In the genomic region with DNA sequence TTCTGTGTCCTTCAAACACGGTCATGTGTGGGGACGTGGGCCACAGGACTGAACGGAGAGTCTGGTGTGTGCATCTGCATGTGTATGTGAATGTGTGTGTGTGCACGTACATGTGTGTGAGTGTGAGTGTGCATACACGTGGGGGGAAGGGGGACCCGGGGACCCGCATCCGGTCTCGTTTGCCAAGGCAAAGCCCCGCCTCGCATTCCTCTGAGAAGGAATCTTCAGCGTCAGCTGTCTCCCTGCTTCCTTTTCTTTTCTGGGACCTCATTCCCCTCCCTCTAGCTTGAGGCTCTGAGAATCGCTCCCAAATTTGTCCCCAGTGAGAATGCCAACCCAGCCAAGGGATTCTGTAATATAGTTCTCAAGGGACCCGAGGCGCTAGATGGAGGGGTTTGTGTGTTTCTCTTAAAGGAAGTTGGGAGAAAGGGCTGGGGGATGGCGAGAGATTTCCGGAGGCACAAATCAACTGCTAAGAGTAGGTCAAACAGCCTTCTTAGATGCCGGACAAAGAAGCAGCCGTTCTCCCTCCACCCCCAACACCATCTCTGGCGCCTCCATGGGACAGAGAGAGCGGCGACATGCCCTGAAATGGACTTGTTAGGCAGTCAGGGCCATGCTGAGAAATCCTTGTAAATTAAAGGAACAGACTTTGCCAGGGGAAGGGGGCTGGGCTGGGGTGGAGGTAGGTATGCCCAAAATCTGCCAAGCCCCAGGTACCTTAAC, we compare ENCODE assay signal across 8 cellular contexts. TPM values are rescaled to one million over a fixed set of nuclear protein-coding genes. Genes with fewer than 3 reads are reported as not detected.
DNase-seq lines count a peak whose midpoint lies in the region; ATAC-seq, FAIRE-seq and TF ChIP-seq lines count a peak whose summit lies in the region.

No MANE protein-coding gene starts in this region.

- H2BK120ac ChIP-seq in H1 (replicated peaks; ENCODE audit: low read depth, low read length): peak overlapping the region; percentile 13

- ATAC-seq in RWPE2 (ENCODE audit: low read depth): peak; percentile 13; the same call in 2 of the 3 replicates
- ATAC-seq in HG02885 (IDR thresholded peaks at IDR 0.05; ENCODE audit: poor library complexity, unreplicated experiment): no peak

- peak overlapping the region; percentile 96 for H2BK5ac ChIP-seq in H1 (ENCODE audit: low read depth, low read length)

- WGBS in H1 (ENCODE audit: extremely low coverage in 1 of 2, insufficient coverage in 1 of 2, insufficient read length in 1 of 2, insufficient replicate concordance in 2 of 2, low coverage in 1 of 2, low lambda C conversion rate in 2 of 2, missing lambda C conversion rate in 1 of 2), 2 experiments: 27% methylated on average over 22 of the region's 22 CpGs; no CpG with 5 or more reads in 1 of the 2 experiments
- 13 to 20% methylated on average over 13 to 18 of the region's 22 CpGs for WGBS in mesodermal cell (ENCODE audit: insufficient coverage in 2 of 2), 2 experiments
- 35 to 43% methylated on average over 16 to 22 of the region's 22 CpGs for WGBS in transverse colon (ENCODE audit: low coverage in 1 of 2), 2 donors

- CTCF ChIA-PET in H1 (lab: Charles Lee; ENCODE audit: partially characterized antibody): interaction anchor here (0.6 to 5.6 kb wide), 8 partner anchors 18 to 464 kb away, joined by 3 to 60 read pairs (median 5); no protein-coding TSS in a partner anchor

- TF ChIP-seq EP300 in H1 (IDR thresholded peaks at IDR 0.05; ENCODE audit: borderline replicate concordance in 1 of 2, low read depth in 2 of 2, low read length in 2 of 2): no peak
- TF ChIP-seq EP300 in transverse colon (IDR thresholded peaks at IDR 0.05; ENCODE audit: low read depth): no peak

- H3K36me3 ChIP-seq in RWPE2 (ENCODE audit: low read depth) (peaks cover 30% of the 10 kb centered on the region), H1 (ENCODE audit: control insufficient read depth in 2 of 4, insufficient read depth in 4 of 4, low read length in 3 of 4) (no peaks in the 10 kb centered on the region), mesodermal cell (ENCODE audit: control insufficient read depth, insufficient read depth, low read length) (peaks cover 6% of the 10 kb centered on the region), transverse colon (no peaks in the 10 kb centered on the region)

- H2AK5ac ChIP-seq in H1 (ENCODE audit: low read depth, low read length): peak overlapping the region; percentile 99

- peak overlapping the region; percentile 76 for H3K4ac ChIP-seq in H1 (replicated peaks; ENCODE audit: insufficient read length, low read depth, low read length)

- intact Hi-C loops in transverse colon (cut with DNase I; ENCODE audit: low total_unique reads): no loop called here

- peak overlapping the region; percentile 99 for H4K91ac ChIP-seq in H1 (replicated peaks; ENCODE audit: insufficient read length, low read length)

- H2BK12ac ChIP-seq in H1 (ENCODE audit: low read depth, low read length): peak overlapping the region; percentile 99

- peak overlapping the region; percentile 94 for H2BK20ac ChIP-seq in H1 (ENCODE audit: low read length)

- in situ Hi-C loops in transverse colon (cut with MboI; ENCODE audit: low pct_ligation_motif_present in 1 of 4, low pct_unique_long_range_greater_than_20kb in 1 of 4, low sequenced_read_pairs in 3 of 4): no loop called here

- POLR2A ChIA-PET in H1 (lab: Charles Lee; ENCODE audit: partially characterized antibody): interaction anchor here (0.6 to 3.5 kb wide), 7 partner anchors 9 to 62 kb away, joined by 3 to 20 read pairs (median 3); no protein-coding TSS in a partner anchor

- H3K4me2 ChIP-seq in H1 (ENCODE audit: insufficient read depth in 1 of 2, low read depth in 2 of 2, low read length in 2 of 2): peak overlapping the region; percentile 55 to 83

- no peak overlapping the region for H3K56ac ChIP-seq in H1 (replicated peaks; ENCODE audit: insufficient read length, low read depth, low read length)

- no peak overlapping the region for H3K14ac ChIP-seq in H1 (ENCODE audit: insufficient read length)

- DNase-seq in GM10266 (ENCODE audit: extremely low spot score) (peak; percentile 58), RWPE2 (ENCODE audit: low spot score) (no peak), H1 (ENCODE audit: low read depth in 1 of 2, low spot score in 2 of 2) (no peak), transverse colon (no peak)
- no peak for DNase-seq in activated CD8-positive, alpha-beta memory T cell treated with anti-CD3 and anti-CD28 coated beads, Interleukin-2, amount 50 U/mL, for 4 hours
- DNase-seq in stimulated activated CD4-positive, alpha-beta T cell treated with anti-CD3 and anti-CD28 coated beads, Interleukin-4, amount 100 ng/mL, for 24 hours: no peak

- H4K5ac ChIP-seq in H1 (ENCODE audit: insufficient read length, low read depth, low read length): peak overlapping the region; percentile 37

- TF ChIP-seq CTCF in GM10266 (IDR thresholded peaks at IDR 0.05; ENCODE audit: control insufficient read depth, insufficient read depth, low read depth, missing control alignments) (peak; percentile 50), RWPE2 (IDR thresholded peaks at IDR 0.05; ENCODE audit: poor library complexity, severe bottlenecking) (no peak), H1 (IDR thresholded peaks at IDR 0.05; ENCODE audit: control extremely low read depth in 1 of 3, insufficient read depth in 1 of 3, low read depth in 1 of 3, low read length in 3 of 3) (peak; percentile 2 to 25 (median 22); a peak in 2 of 4 replicates), transverse colon (IDR thresholded peaks at IDR 0.05) (peak in 1 of 5 experiments; percentile 10)

- H4K20me1 ChIP-seq in H1 (replicated peaks in 1 of 2; ENCODE audit: control insufficient read depth in 1 of 2, insufficient read depth in 2 of 2, low read length in 2 of 2): peaks cover 0 to 2% of the 10 kb centered on the region in 2 experiments

- 0 out of 2 replicates have a peak, but pooled peaks cover 3% of the 10 kb centered on the region for H3K79me1 ChIP-seq in H1 (ENCODE audit: low read depth, low read length)

- H3K79me2 ChIP-seq in H1 (ENCODE audit: control insufficient read depth in 1 of 2, insufficient read depth in 2 of 2, low read length in 2 of 2): no peaks in the 10 kb centered on the region

- no peak overlapping the region for H3K23ac ChIP-seq in H1 (ENCODE audit: insufficient read length)

- 0 out of 2 replicates have a peak, but pooled peaks cover 3% of the 10 kb centered on the region for H3K23me2 ChIP-seq in H1 (ENCODE audit: low read depth, low read length)

- H3K9me3 ChIP-seq in RWPE2 (ENCODE audit: severe bottlenecking): no peaks in the 10 kb centered on the region
- no peaks in the 10 kb centered on the region for H3K9me3 ChIP-seq in H1 (ENCODE audit: insufficient read depth in 2 of 2, low read depth in 1 of 2, low read length in 1 of 2)
- no peaks in the 10 kb centered on the region for H3K9me3 ChIP-seq in mesodermal cell (ENCODE audit: control insufficient read depth, low read length)
- no peaks in the 10 kb centered on the region for H3K9me3 ChIP-seq in transverse colon

- H3K4me3 ChIP-seq in RWPE2 (ENCODE audit: severe bottlenecking) (peak overlapping the region; percentile 20), H1 (ENCODE audit: extremely low read depth in 1 of 4, insufficient read depth in 2 of 4, low read depth in 3 of 4, low read length in 4 of 4) (peak overlapping the region in 2 of 4 experiments; percentile 8 to 34; a peak in 3 of 8 replicates), mesodermal cell (ENCODE audit: extremely low read depth, insufficient read depth, low read length, poor library complexity, severe bottlenecking) (peak overlapping the region; percentile 9), transverse colon (peak overlapping the region in 2 of 4 donors; percentile 25 to 37)

- peak; percentile 48 for FAIRE-seq in H1 (lab: Jason Lieb, UNC)

- peak overlapping the region in 3 of 4 experiments; percentile 22 to 45 (median 42); a peak in 4 of 7 replicates for H3K9ac ChIP-seq in H1 (replicated peaks in 1 of 4; ENCODE audit: extremely low read depth in 1 of 4, low read depth in 3 of 4, low read length in 3 of 4)

- H3K18ac ChIP-seq in H1 (ENCODE audit: extremely low read depth, low read length): peak overlapping the region; percentile 95

- peak overlapping the region; percentile 99 for H2BK15ac ChIP-seq in H1 (ENCODE audit: low read length)

- H3K27ac ChIP-seq in RWPE2 (ENCODE audit: poor library complexity, severe bottlenecking) (peak overlapping the region; percentile 97), H1 (ENCODE audit: low read depth, low read length) (peak overlapping the region; percentile 30; the same call in 1 of the 2 replicates), mesodermal cell (ENCODE audit: low read depth, low read length, severe bottlenecking) (peak overlapping the region; percentile 95), transverse colon (peak overlapping the region; percentile 83 to 91 (median 86))

- peak in 1 of 2 experiments; percentile 21; a peak in 1 of 4 replicates for TF ChIP-seq RAD21 in H1 (IDR thresholded peaks at IDR 0.05 in 1 of 2, conservative IDR thresholded peaks at IDR 0.05 in 1 of 2; ENCODE audit: low read depth in 2 of 2, low read length in 2 of 2)

- peak overlapping the region; percentile 60; the same call in 1 of the 2 replicates for H4K8ac ChIP-seq in H1 (ENCODE audit: extremely low read depth, insufficient read depth, low read length)

- peak in 1 of 2 experiments; percentile 59; a peak in 2 of 3 replicates for TF ChIP-seq POLR2A in H1 (IDR thresholded peaks at IDR 0.05; ENCODE audit: control extremely low read depth in 1 of 2, low read depth in 2 of 2, low read length in 2 of 2)
- TF ChIP-seq POLR2A in transverse colon (IDR thresholded peaks at IDR 0.05): no peak

- no peak overlapping the region; the same call in 1 of the 2 replicates for H2AFZ ChIP-seq in H1 (ENCODE audit: low read length)

- H3K4me1 ChIP-seq in RWPE2 (ENCODE audit: insufficient read depth, poor library complexity, severe bottlenecking): peaks cover 68% of the 10 kb centered on the region
- peaks cover 16 to 24% (median 19%) of the 10 kb centered on the region in 4 experiments for H3K4me1 ChIP-seq in H1 (replicated peaks in 1 of 4; ENCODE audit: control insufficient read depth in 3 of 4, insufficient read depth in 4 of 4, low read length in 3 of 4)
- peaks cover 67% of the 10 kb centered on the region for H3K4me1 ChIP-seq in mesodermal cell (ENCODE audit: control insufficient read depth, insufficient read depth, low read length, poor library complexity, severe bottlenecking)
- H3K4me1 ChIP-seq in transverse colon: peaks cover 41 to 85% (median 70%) of the 10 kb centered on the region in 4 donors

- H3K27me3 ChIP-seq in RWPE2 (ENCODE audit: insufficient read depth, poor library complexity, severe bottlenecking) (no peaks in the 10 kb centered on the region), H1 (replicated peaks in 1 of 4; ENCODE audit: control insufficient read depth in 3 of 4, extremely low read depth in 1 of 4, insufficient read depth in 3 of 4, low read length in 3 of 4) (peaks cover 0 to 13% (median 9%) of the 10 kb centered on the region in 4 experiments; a peak in 5 of 7 replicates), transverse colon (no peaks in the 10 kb centered on the region)

RNA-seq across cellular contexts. Expression of a gene that starts 6.6 kb away (rescaled TPM):
- total RNA-seq in H1 (2021; fragmentation: NEBNext Ultra II Directional; extraction: Animal tissue kit (Norgen Biotek cat#: 25700)): 8.7 and 10.4 TPM in 2 replicates
- 6.6 and 13.7 TPM in 2 replicates for polyA plus RNA-seq in H1 (2011; rRNA removed)
- polyA plus RNA-seq in H1 (2011; cell fraction: cytosol; rRNA removed): 5.2 TPM
- 8.2 TPM for polyA plus RNA-seq in H1 (2011; cell fraction: nucleus; rRNA removed)
- polyA plus RNA-seq in H1 (2012, experiment 1 of 2): 4.2 to 6.0 TPM (median 5.4 TPM) in 4 replicates
- polyA plus RNA-seq in H1 (2012, experiment 2 of 2): 5.2 TPM
- polyA plus RNA-seq in H1 (2013, experiment 1 of 2): 3.5 TPM
- 3.6 TPM for polyA plus RNA-seq in H1 (2013, experiment 2 of 2)
- 4.0 and 4.8 TPM in 2 replicates for polyA minus RNA-seq in H1 (2011; rRNA and poly(A)+ RNA removed)
- 4.8 TPM for polyA minus RNA-seq in H1 (2011; cell fraction: cytosol; rRNA and poly(A)+ RNA removed)
- polyA minus RNA-seq in H1 (2011; cell fraction: nucleus; rRNA and poly(A)+ RNA removed): 2.6 TPM
- 17.6 TPM for polyA plus RNA-seq in mesodermal cell (2013, experiment 1 of 2)
- polyA plus RNA-seq in mesodermal cell (2013, experiment 2 of 2): 11.7 TPM
- 100 to 1,000 TPM in 1 of 4 donors, 10 to 100 TPM in 2, 1 to 10 TPM in 1; 5.0 to 145 (median 13.6) TPM for total RNA-seq in transverse colon

RNA-seq across cellular contexts. Expression of a gene that starts 47.5 kb away (rescaled TPM):
- 29.4 and 30.3 TPM in 2 replicates for total RNA-seq in H1 (2021; fragmentation: NEBNext Ultra II Directional; extraction: Animal tissue kit (Norgen Biotek cat#: 25700))
- 35.9 and 57.4 TPM in 2 replicates for polyA plus RNA-seq in H1 (2011; rRNA removed)
- polyA plus RNA-seq in H1 (2011; cell fraction: cytosol; rRNA removed): 61.4 TPM
- 95.8 TPM for polyA plus RNA-seq in H1 (2011; cell fraction: nucleus; rRNA removed)
- 25.3 to 32.9 TPM (median 31.9 TPM) in 4 replicates for polyA plus RNA-seq in H1 (2012, experiment 1 of 2)
- polyA plus RNA-seq in H1 (2012, experiment 2 of 2): 35.0 TPM
- polyA plus RNA-seq in H1 (2013, experiment 1 of 2): 18.9 TPM
- 16.0 TPM for polyA plus RNA-seq in H1 (2013, experiment 2 of 2)
- polyA minus RNA-seq in H1 (2011; rRNA and poly(A)+ RNA removed): 20.3 and 22.0 TPM in 2 replicates
- polyA minus RNA-seq in H1 (2011; cell fraction: cytosol; rRNA and poly(A)+ RNA removed): 21.8 TPM
- polyA minus RNA-seq in H1 (2011; cell fraction: nucleus; rRNA and poly(A)+ RNA removed): 21.5 TPM
- 13.2 TPM for polyA plus RNA-seq in mesodermal cell (2013, experiment 1 of 2)
- polyA plus RNA-seq in mesodermal cell (2013, experiment 2 of 2): 12.6 TPM
- total RNA-seq in transverse colon: 1 to 10 TPM; 3.8 to 6.0 (median 4.8) TPM

Comparison
In these comparisons a context has a peak if more than half of its experiments do, and no peak if none do; other contexts are left out.
1. H3K27ac ChIP-seq: peak in every context shown above with its lines; median percentile 97 in RWPE2; 95 in mesodermal cell; 86 in transverse colon; 30 in H1.